ENCODE assay signal across 1 cellular context in genomic region chr5:141513627-141514329, GRCh38.
A peak's percentile ranks its signal among the peaks of the same experiment; 100 is the strongest.
TF ChIP-seq lines count a peak whose summit lies in the region.

No MANE protein-coding gene starts in this region.

TF ChIP-seq in H1, 55 proteins besides CTCF, POLR2A, EP300 and RAD21:
- TF ChIP-seq CHD2 (IDR thresholded peaks at IDR 0.05; ENCODE audit: low read length) (peak; percentile 24; the same call in 1 of the 2 replicates), KDM4A (IDR thresholded peaks at IDR 0.05; ENCODE audit: low read depth, low read length, severe bottlenecking) (peak; percentile 30), CTBP2 (IDR thresholded peaks at IDR 0.05; ENCODE audit: borderline replicate concordance, insufficient read depth, insufficient read length, low read length) (peak; percentile 20), BACH1 (IDR thresholded peaks at IDR 0.05; ENCODE audit: low read length) (no peak), PHF8 (conservative IDR thresholded peaks at IDR 0.05; ENCODE audit: low read depth, low read length) (peak; percentile 27; the same call in 1 of the 2 replicates), SP1 (IDR thresholded peaks at IDR 0.05; ENCODE audit: low read depth, low read length) (0 out of 2 replicates have a peak, but pooled peaks have one; percentile 47), ATF3 (IDR thresholded peaks at IDR 0.05; ENCODE audit: insufficient read depth, low read depth, low read length) (no peak), JUN (IDR thresholded peaks at IDR 0.05; ENCODE audit: low read depth, low read length) (no peak), HDAC2 (IDR thresholded peaks at IDR 0.05; ENCODE audit: borderline replicate concordance in 1 of 2, low read depth in 2 of 2, low read length in 2 of 2) (0 out of 4 replicates have a peak, but pooled peaks of 1 of the 2 experiments have one; percentile 12), SAP30 (IDR thresholded peaks at IDR 0.05; ENCODE audit: insufficient read depth, insufficient replicate concordance, low read length) (no peak), TBP (IDR thresholded peaks at IDR 0.05; ENCODE audit: low read depth, low read length) (no peak), EGR1 (IDR thresholded peaks at IDR 0.05; ENCODE audit: borderline replicate concordance, low read depth, low read length) (peak; percentile 86; the same call in 1 of the 2 replicates), ATF2 (IDR thresholded peaks at IDR 0.05; ENCODE audit: low read length) (0 out of 2 replicates have a peak, but pooled peaks have one; percentile 16), TAF1 (IDR thresholded peaks at IDR 0.05; ENCODE audit: low read depth, low read length) (peak; percentile 50), SP4 (IDR thresholded peaks at IDR 0.05; ENCODE audit: low read length) (peak; percentile 59; the same call in 1 of the 2 replicates), SIN3A (conservative IDR thresholded peaks at IDR 0.05 in 1 of 2, IDR thresholded peaks at IDR 0.05 in 1 of 2; ENCODE audit: low read depth in 1 of 2, low read length in 2 of 2) (0 out of 4 replicates have a peak, but pooled peaks of 1 of the 2 experiments have one; percentile 58), POLR2AphosphoS5 (IDR thresholded peaks at IDR 0.05; ENCODE audit: low read depth, low read length) (no peak; the same call in none of the 2 replicates)
